ENCODE assay signal across 10 cellular contexts in the genomic region with DNA sequence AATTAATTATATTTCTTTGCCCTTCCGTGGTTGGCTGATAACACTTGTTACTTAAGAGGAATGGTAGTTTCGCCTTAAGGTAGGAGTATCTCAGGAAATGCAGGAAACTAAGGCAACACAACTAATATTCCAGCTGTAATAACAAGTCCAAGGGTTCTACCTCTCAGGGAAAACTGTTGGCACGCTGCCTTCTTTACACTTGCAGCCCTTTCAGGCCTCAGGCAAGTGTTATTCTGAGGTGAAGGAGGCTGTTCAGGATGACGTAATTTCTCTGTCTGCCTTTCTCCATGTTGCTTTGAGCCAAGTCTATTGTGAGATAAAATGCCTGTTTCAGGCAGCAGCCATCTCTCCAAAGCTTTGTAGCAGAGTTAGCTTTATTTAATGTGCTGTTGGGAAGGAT. TPM values are rescaled to one million over a fixed set of nuclear protein-coding genes. Genes with fewer than 3 reads are reported as not detected.
DNase-seq lines count a peak whose midpoint lies in the region; ATAC-seq, FAIRE-seq and TF ChIP-seq lines count a peak whose summit lies in the region.
"Had no signal": no experiment of that assay in that cellular context is flagged by ENCODE, and none has a peak within 500 bp of the region (broad histone marks: within the 10 kb centered on the region; RNA-seq: fewer than 3 reads in every experiment).

No MANE protein-coding gene starts in this region.

- H3K9me3 ChIP-seq in HEK293 (ENCODE audit: control insufficient read depth, insufficient read depth, low read depth, low read length) (no peaks in the 10 kb centered on the region), SJCRH30 (replicated peaks) (no peaks in the 10 kb centered on the region), kidney (ENCODE audit: control insufficient read depth in 1 of 2, low read length in 2 of 2) (no peaks in the 10 kb centered on the region), esophagus muscularis mucosa (no peaks in the 10 kb centered on the region)
- H3K9me3 ChIP-seq: ovary had no signal

- CTCF ChIA-PET in HEK293 (lab: Yijun Ruan, JAX): no interaction called here

- H3K4me3 ChIP-seq in HEK293 (ENCODE audit: low read depth, low read length) (no peak overlapping the region), SJCRH30 (no peak overlapping the region), kidney (ENCODE audit: low read length in 2 of 2) (no peak overlapping the region), esophagus muscularis mucosa (no peak overlapping the region)
- H3K4me3 ChIP-seq: ovary had no signal

- no peak for TF ChIP-seq CTCF in HEK293 (tag by site-specific recombination; IDR thresholded peaks at IDR 0.05)
- TF ChIP-seq CTCF in foreskin keratinocyte (conservative IDR thresholded peaks at IDR 0.05): no peak
- no peak for TF ChIP-seq CTCF in kidney (IDR thresholded peaks at IDR 0.05; ENCODE audit: borderline replicate concordance, extremely low read depth, insufficient read depth)
- TF ChIP-seq CTCF in esophagus muscularis mucosa (IDR thresholded peaks at IDR 0.05): no peak

- POLR2A ChIA-PET in HEK293 (lab: Yijun Ruan, JAX): interaction anchor here (0.7 kb wide), 1 partner anchor 42 kb away, joined by 7 read pairs; no protein-coding TSS in a partner anchor

- TF ChIP-seq POLR2A in esophagus muscularis mucosa (IDR thresholded peaks at IDR 0.05; ENCODE audit: low read depth): no peak

- peaks cover 8% of the 10 kb centered on the region; the same call in 1 of the 2 replicates for H3K4me1 ChIP-seq in HEK293 (ENCODE audit: control insufficient read depth, insufficient read depth, low read length)
- peaks cover 34% of the 10 kb centered on the region for H3K4me1 ChIP-seq in SJCRH30
- H3K4me1 ChIP-seq in foreskin keratinocyte: peaks cover 6% of the 10 kb centered on the region
- no peaks in the 10 kb centered on the region for H3K4me1 ChIP-seq in kidney (ENCODE audit: control insufficient read depth in 1 of 2, insufficient read depth in 1 of 2, low read depth in 1 of 2, low read length in 2 of 2)
- H3K4me1 ChIP-seq in esophagus muscularis mucosa: peaks cover 0 to 11% (median 6%) of the 10 kb centered on the region in 4 donors

- H3K9ac ChIP-seq in kidney (ENCODE audit: low read length in 2 of 2): no peak overlapping the region

- H3K27ac ChIP-seq in HEK293 (ENCODE audit: extremely low read depth, low read depth, low read length): peak overlapping the region; percentile 56
- peak overlapping the region; percentile 35 for H3K27ac ChIP-seq in SJCRH30
- no peak overlapping the region for H3K27ac ChIP-seq in foreskin keratinocyte
- no peak overlapping the region for H3K27ac ChIP-seq in kidney (ENCODE audit: low read depth in 2 of 2, low read length in 2 of 2)
- no peak overlapping the region for H3K27ac ChIP-seq in esophagus muscularis mucosa (replicated peaks in 1 of 4)
- H3K27ac ChIP-seq: ovary had no signal

- H3K36me3 ChIP-seq in HEK293 (ENCODE audit: control insufficient read depth in 2 of 2, insufficient read depth in 1 of 2, low read length in 2 of 2) (peaks cover 20 to 24% of the 10 kb centered on the region in 2 experiments), SJCRH30 (peaks cover 27% of the 10 kb centered on the region), kidney (ENCODE audit: control insufficient read depth in 1 of 2, insufficient read depth in 2 of 2, low read length in 2 of 2) (no peaks in the 10 kb centered on the region), esophagus muscularis mucosa (peaks cover 0 to 3% (median 0%) of the 10 kb centered on the region in 4 donors)
- H3K36me3 ChIP-seq: ovary had no signal

- no peak for FAIRE-seq in kidney (lab: Jason Lieb, UNC)

- 23% methylated on average over 4 of the region's 4 CpGs for WGBS in esophagus muscularis mucosa

- H3K27me3 ChIP-seq in SJCRH30: no peaks in the 10 kb centered on the region
- H3K27me3 ChIP-seq in foreskin keratinocyte: no peaks in the 10 kb centered on the region
- no peaks in the 10 kb centered on the region for H3K27me3 ChIP-seq in esophagus muscularis mucosa
- H3K27me3 ChIP-seq: ovary had no signal

- no peak for TF ChIP-seq EP300 in esophagus muscularis mucosa (IDR thresholded peaks at IDR 0.05)

- peak; percentile 82 for ATAC-seq in foreskin keratinocyte
- ATAC-seq in sciatic nerve: peak; percentile 82
- ATAC-seq in GM19023 (IDR thresholded peaks at IDR 0.05; ENCODE audit: unreplicated experiment): no peak

- DNase-seq in SJCRH30: peak; percentile 74 to 87
- DNase-seq in foreskin keratinocyte: peak; percentile 36 to 77
- peak; percentile 62 for DNase-seq in sciatic nerve (ENCODE audit: low spot score)
- DNase-seq in HK-2 (ENCODE audit: unreplicated experiment): no peak
- DNase-seq in kidney: no peak
- no peak for DNase-seq in esophagus muscularis mucosa (ENCODE audit: extremely low spot score)
- DNase-seq: RPMI8226 had no signal

- intact Hi-C loops in sciatic nerve (cut with DNase I): no loop called here
- intact Hi-C loops in kidney (cut with DNase I): no loop called here
- intact Hi-C loops in esophagus muscularis mucosa (cut with DNase I): no loop called here

TF ChIP-seq in HEK293, 187 proteins besides CTCF, POLR2A, EP300 and RAD21 (continues in another document):
- TF ChIP-seq ZNF202 (tag by site-specific recombination; IDR thresholded peaks at IDR 0.05; ENCODE audit: borderline replicate concordance) (no peak), ZSCAN23 (tag by site-specific recombination; IDR thresholded peaks at IDR 0.05) (no peak), ZNF600 (tag by site-specific recombination; IDR thresholded peaks at IDR 0.05) (no peak), ZNF747 (tag by site-specific recombination; IDR thresholded peaks at IDR 0.05) (no peak), ZNF391 (tag by site-specific recombination; IDR thresholded peaks at IDR 0.05; ENCODE audit: borderline replicate concordance, low read depth) (no peak), IKZF3 (tag by site-specific recombination; IDR thresholded peaks at IDR 0.05) (peak; percentile 61; the same call in 1 of the 2 replicates), ZNF777 (tag by site-specific recombination; IDR thresholded peaks at IDR 0.05; ENCODE audit: borderline replicate concordance) (no peak), GLI2 (tag by site-specific recombination; IDR thresholded peaks at IDR 0.05; ENCODE audit: borderline replicate concordance, low read depth) (no peak), ZNF138 (tag by site-specific recombination; IDR thresholded peaks at IDR 0.05; ENCODE audit: borderline replicate concordance) (no peak), ZNF670 (tag by site-specific recombination; IDR thresholded peaks at IDR 0.05; ENCODE audit: low read depth) (no peak), KLF9 (tag by site-specific recombination; IDR thresholded peaks at IDR 0.05; ENCODE audit: low read depth) (no peak), ZNF24 (tag by site-specific recombination; IDR thresholded peaks at IDR 0.05) (no peak), ZNF830 (tag by site-specific recombination; IDR thresholded peaks at IDR 0.05; ENCODE audit: low read depth) (no peak), KLF10 (tag by site-specific recombination; IDR thresholded peaks at IDR 0.05) (no peak), ZNF561 (tag by site-specific recombination; IDR thresholded peaks at IDR 0.05; ENCODE audit: borderline replicate concordance) (no peak), ZNF19 (tag by site-specific recombination; IDR thresholded peaks at IDR 0.05; ENCODE audit: low read depth) (0 out of 2 replicates have a peak, but pooled peaks have one; percentile 11), ZBTB21 (tag by site-specific recombination; IDR thresholded peaks at IDR 0.05) (peak; percentile 62), SP7 (tag by site-specific recombination; IDR thresholded peaks at IDR 0.05) (peak; percentile 35; the same call in 1 of the 2 replicates), ZNF626 (tag by site-specific recombination; IDR thresholded peaks at IDR 0.05) (no peak; the same call in 1 of the 2 replicates), ZBTB7A (tag by site-specific recombination; IDR thresholded peaks at IDR 0.05; ENCODE audit: low read depth) (no peak), ZNF324 (tag by site-specific recombination; IDR thresholded peaks at IDR 0.05) (no peak), ZSCAN16 (tag by site-specific recombination; IDR thresholded peaks at IDR 0.05) (no peak), ZBTB17 (tag by site-specific recombination; IDR thresholded peaks at IDR 0.05) (0 out of 2 replicates have a peak, but pooled peaks have one; percentile 29), ZFP3 (tag by site-specific recombination; IDR thresholded peaks at IDR 0.05; ENCODE audit: low read depth) (no peak), ZXDB (tag by site-specific recombination; IDR thresholded peaks at IDR 0.05) (peak; percentile 80), ZBTB1 (tag by site-specific recombination; IDR thresholded peaks at IDR 0.05) (no peak), ZNF155 (tag by site-specific recombination; IDR thresholded peaks at IDR 0.05) (no peak)
- TF ChIP-seq, protein P1, sequence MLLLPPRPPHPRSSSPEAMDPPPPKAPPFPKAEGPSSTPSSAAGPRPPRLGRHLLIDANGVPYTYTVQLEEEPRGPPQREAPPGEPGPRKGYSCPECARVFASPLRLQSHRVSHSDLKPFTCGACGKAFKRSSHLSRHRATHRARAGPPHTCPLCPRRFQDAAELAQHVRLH (tag by site-specific recombination; IDR thresholded peaks at IDR 0.05): 0 out of 2 replicates have a peak, but pooled peaks have one; percentile 37
- TF ChIP-seq, protein P2, sequence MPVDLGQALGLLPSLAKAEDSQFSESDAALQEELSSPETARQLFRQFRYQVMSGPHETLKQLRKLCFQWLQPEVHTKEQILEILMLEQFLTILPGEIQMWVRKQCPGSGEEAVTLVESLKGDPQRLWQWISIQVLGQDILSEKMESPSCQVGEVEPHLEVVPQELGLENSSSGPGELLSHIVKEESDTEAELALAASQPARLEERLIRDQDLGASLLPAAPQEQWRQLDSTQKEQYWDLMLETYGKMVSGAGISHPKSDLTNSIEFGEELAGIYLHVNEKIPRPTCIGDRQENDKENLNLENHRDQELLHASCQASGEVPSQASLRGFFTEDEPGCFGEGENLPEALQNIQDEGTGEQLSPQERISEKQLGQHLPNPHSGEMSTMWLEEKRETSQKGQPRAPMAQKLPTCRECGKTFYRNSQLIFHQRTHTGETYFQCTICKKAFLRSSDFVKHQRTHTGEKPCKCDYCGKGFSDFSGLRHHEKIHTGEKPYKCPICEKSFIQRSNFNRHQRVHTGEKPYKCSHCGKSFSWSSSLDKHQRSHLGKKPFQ (tag by site-specific recombination; IDR thresholded peaks at IDR 0.05): no peak

RNA-seq across cellular contexts. Expression of a gene that starts 38.0 kb away (rescaled TPM):
- total RNA-seq in SJCRH30 (2014; rRNA removed; shearing (Covaris generic)): 157 TPM in 2 replicates
- total RNA-seq in foreskin keratinocyte (2.6 and 5.8 TPM in 2 replicates), sciatic nerve (98.0 TPM), kidney (226 TPM), esophagus muscularis mucosa (100 to 1,000 TPM in 1 of 4 donors, 10 to 100 TPM in 3; 66.9 to 117 (median 71.6) TPM)
- polyA plus RNA-seq in foreskin keratinocyte (0.35 and 0.77 TPM in 2 replicates), kidney (ENCODE audit: insufficient read depth, low read depth, low replicate concordance) (2.1 TPM)

Comparison
In these comparisons a context has a peak if more than half of its experiments do, and no peak if none do; other contexts are left out.
1. H3K27ac ChIP-seq: peak in HEK293 (single experiment) and SJCRH30 (single experiment); none in foreskin keratinocyte (single experiment), kidney (0 of 2) and esophagus muscularis mucosa (0 of 4).
2. DNase-seq: peak in SJCRH30 (2 of 2), foreskin keratinocyte (2 of 2) and sciatic nerve (single experiment); none in HK-2 (single experiment), kidney (single experiment) and esophagus muscularis mucosa (single experiment).